26 cellular contexts compared by ENCODE assay signal in genomic region chr9:118533850-118534249, GRCh38.
"Had no signal": no experiment of that assay in that cellular context is flagged by ENCODE, and none has a peak within 500 bp of the region (broad histone marks: within the 10 kb centered on the region; RNA-seq: fewer than 3 reads in every experiment).

No MANE protein-coding gene starts in this region.

- DNase-seq: activated B cell treated with CpG ODN at 0.5 μM for 24 hours; activated CD4-positive, alpha-beta memory T cell treated with anti-CD3 and anti-CD28 coated beads for 36 hours; activated CD4-positive, alpha-beta T cell treated with anti-CD3 and anti-CD28 coated beads, Interleukin-2, amount 10 ng/mL, durations not matched to agents 7 days and 5 days; activated CD8-positive, alpha-beta memory T cell treated with anti-CD3 and anti-CD28 coated beads for 24 hours; activated gamma-delta T cell; activated naive CD4-positive, alpha-beta T cell treated with anti-CD3 and anti-CD28 coated beads for 36 hours; activated T-cell treated with anti-CD3 and anti-CD28 coated beads for 4 hours; activated T-cell treated with anti-CD3 and anti-CD28 coated beads, Interleukin-2, amount 50 U/mL, for 48 hours; amygdala; Kasumi-1; KBM-7; NCI-H1092; NCI-H1417; NCI-H1930; NCI-H2171; NCI-H2227 treated with DMSO at 0.1 percent for 48 hours; NCI-H69; NK-92 treated with Interleukin-12 subunit alpha and Interleukin-12 subunit beta, amount 100 ng/mL, for 24 hours; OCI-M1; RPMI8226; T-cell; T-helper 2 cell; T1000 had no signal

- ATAC-seq: activated T-helper 17 cell treated with anti-CD3 and anti-CD28 coated beads, Interleukin-2, amount 50 U/mL, for 72 hours; Panc1; Right ventricle myocardium inferior; T-cell had no signal
